In the genomic region with DNA sequence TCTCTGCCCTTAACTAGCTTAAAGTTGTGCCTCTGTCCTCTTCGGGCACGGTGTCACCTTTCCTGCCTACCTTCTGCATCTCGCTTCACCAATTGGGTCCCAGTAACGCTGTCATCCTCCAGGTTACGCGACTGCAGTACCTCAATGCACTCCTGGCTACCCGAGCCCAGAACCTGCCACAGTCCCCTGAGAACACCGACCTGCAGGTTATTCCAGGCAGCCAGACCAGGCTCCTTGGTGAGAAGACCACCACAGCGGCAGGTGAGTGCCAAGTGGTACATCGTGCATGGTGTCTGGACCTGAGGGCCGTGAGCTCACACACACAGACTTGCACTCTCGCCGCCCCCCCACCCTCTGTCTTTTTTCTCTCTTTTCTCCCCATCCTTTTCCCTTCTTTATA, we compare ENCODE assay signal across 25 cellular contexts.
"Had no signal": no experiment of that assay in that cellular context is flagged by ENCODE, and none has a peak within 500 bp of the region (broad histone marks: within the 10 kb centered on the region; RNA-seq: fewer than 3 reads in every experiment).

No MANE protein-coding gene starts in this region.

- H3K9me3 ChIP-seq: heart left ventricle, left ventricle myocardium inferior, mucosa of descending colon, pancreas, right atrium auricular region, stomach, testis, thyroid gland, transverse colon, upper lobe of left lung, vagina had no signal

- ATAC-seq: heart left ventricle; mucosa of descending colon; naive thymus-derived CD4-positive, alpha-beta T cell; natural killer cell treated with Interleukin-12 subunit alpha and Interleukin-12 subunit beta and Interleukin-15 and Interleukin-18, amount 100 ng/mL, for 72 hours; pancreas; sciatic nerve; stimulated activated naive B cell treated with anti-CD40 and anti-IgM and Interleukin-4, amounts not matched to agents 10 μg/mL and 1 μg/mL and 100 μg/mL, for 72 hours; stimulated activated naive CD8-positive, alpha-beta T cell treated with anti-CD3 and anti-CD28 coated beads, Interleukin-15, Interleukin-2, amounts not matched to agents 100 U/mL and 50 U/mL, for 24 hours had no signal

- H3K4me3 Mint-ChIP-seq: immature natural killer cell; naive thymus-derived CD4-positive, alpha-beta T cell; natural killer cell treated with Interleukin-12 subunit alpha and Interleukin-12 subunit beta and Interleukin-15 and Interleukin-18, amount 100 ng/mL, for 72 hours; stimulated activated naive B cell treated with anti-CD40 and anti-IgM and Interleukin-4, amounts not matched to agents 10 μg/mL and 1 μg/mL and 100 μg/mL, for 72 hours had no signal

- DNase-seq: heart left ventricle; hypothalamus; immature natural killer cell; left ventricle myocardium inferior; midbrain; naive thymus-derived CD4-positive, alpha-beta T cell; stimulated activated CD4-positive, alpha-beta T cell treated with anti-CD3 and anti-CD28 coated beads, Interleukin-1b, Interleukin-23, amount 100 ng/mL, for 48 hours; stimulated activated CD4-positive, alpha-beta T cell treated with anti-CD3 and anti-CD28 coated beads, Interleukin-2, amount 100 ng/mL, for 48 hours; stimulated activated CD4-positive, alpha-beta T cell treated with anti-CD3 and anti-CD28 coated beads, Interleukin-4, amount 100 ng/mL, for 4 hours; stimulated activated CD8-positive, alpha-beta memory T cell treated with anti-CD3 and anti-CD28 coated beads, Interleukin-4, amount 100 ng/mL, for 48 hours; stimulated activated naive B cell treated with anti-CD40 and anti-IgM and Interleukin-4, amounts not matched to agents 10 μg/mL and 1 μg/mL and 100 μg/mL, for 72 hours; stimulated activated naive CD8-positive, alpha-beta T cell treated with anti-CD3 and anti-CD28 coated beads, Interleukin-15, Interleukin-2, amounts not matched to agents 100 U/mL and 50 U/mL, for 24 hours; stomach; testis; thyroid gland; transverse colon; upper lobe of left lung had no signal

- H3K4me3 ChIP-seq: heart left ventricle, left ventricle myocardium inferior, lung, mucosa of descending colon, pancreas, right atrium auricular region, skin epidermis, stomach, testis, thyroid gland, transverse colon, upper lobe of left lung, vagina had no signal

- H3K27me3 Mint-ChIP-seq: naive thymus-derived CD4-positive, alpha-beta T cell; natural killer cell treated with Interleukin-12 subunit alpha and Interleukin-12 subunit beta and Interleukin-15 and Interleukin-18, amount 100 ng/mL, for 72 hours; stimulated activated naive B cell treated with anti-CD40 and anti-IgM and Interleukin-4, amounts not matched to agents 10 μg/mL and 1 μg/mL and 100 μg/mL, for 72 hours had no signal

- H3K9me3 Mint-ChIP-seq: immature natural killer cell; naive thymus-derived CD4-positive, alpha-beta T cell; natural killer cell treated with Interleukin-12 subunit alpha and Interleukin-12 subunit beta and Interleukin-15 and Interleukin-18, amount 100 ng/mL, for 72 hours; stimulated activated naive B cell treated with anti-CD40 and anti-IgM and Interleukin-4, amounts not matched to agents 10 μg/mL and 1 μg/mL and 100 μg/mL, for 72 hours had no signal

- H3K27ac Mint-ChIP-seq: stimulated activated naive B cell treated with anti-CD40 and anti-IgM and Interleukin-4, amounts not matched to agents 10 μg/mL and 1 μg/mL and 100 μg/mL, for 72 hours had no signal

- H3K27me3 ChIP-seq: heart left ventricle, pancreas, right atrium auricular region, stomach, testis, thyroid gland, transverse colon, upper lobe of left lung, vagina had no signal

- H3K27ac ChIP-seq: heart left ventricle, left ventricle myocardium inferior, pancreas, right atrium auricular region, skin epidermis, stomach, testis, thyroid gland, transverse colon, upper lobe of left lung, vagina had no signal
